1 cellular context compared by ENCODE assay signal in genomic region chr21:35984654-35985366, GRCh38.
A peak's percentile ranks its signal among the peaks of the same experiment; 100 is the strongest.
TF ChIP-seq lines count a peak whose summit lies in the region.

No MANE protein-coding gene starts in this region.

TF ChIP-seq in HepG2, 621 proteins besides CTCF, POLR2A, EP300 and RAD21 (continued from another document and continues in another):
- TF ChIP-seq ZBTB4 (CRISPR knock-in tag; IDR thresholded peaks at IDR 0.05; ENCODE audit: borderline replicate concordance) (no peak), MLLT10 (CRISPR knock-in tag; IDR thresholded peaks at IDR 0.05) (no peak), IRF9 (CRISPR knock-in tag; IDR thresholded peaks at IDR 0.05; ENCODE audit: borderline replicate concordance) (no peak), ZNF362 (CRISPR knock-in tag; IDR thresholded peaks at IDR 0.05; ENCODE audit: borderline replicate concordance) (peak; percentile 92), BRF2 (CRISPR knock-in tag; IDR thresholded peaks at IDR 0.05) (no peak), ZNF577 (CRISPR knock-in tag; IDR thresholded peaks at IDR 0.05; ENCODE audit: borderline replicate concordance, low read depth) (no peak), BRD4 (CRISPR knock-in tag; IDR thresholded peaks at IDR 0.05) (no peak), ZNF280B (CRISPR knock-in tag; IDR thresholded peaks at IDR 0.05; ENCODE audit: borderline replicate concordance) (no peak), ZNF337 (CRISPR knock-in tag; IDR thresholded peaks at IDR 0.05; ENCODE audit: borderline replicate concordance, low read depth) (no peak), ZEB1 (IDR thresholded peaks at IDR 0.05; ENCODE audit: insufficient replicate concordance, low read depth) (no peak), NKX3-1 (CRISPR knock-in tag; IDR thresholded peaks at IDR 0.05) (no peak), NFIB (CRISPR knock-in tag; IDR thresholded peaks at IDR 0.05; ENCODE audit: borderline replicate concordance) (no peak), ZNF75D (CRISPR knock-in tag; IDR thresholded peaks at IDR 0.05; ENCODE audit: borderline replicate concordance) (no peak), SMARCE1 (IDR thresholded peaks at IDR 0.05; ENCODE audit: borderline replicate concordance) (no peak), ARNTL (CRISPR knock-in tag; IDR thresholded peaks at IDR 0.05) (peak; percentile 85), ATF7 (IDR thresholded peaks at IDR 0.05) (no peak), ATF7 (CRISPR knock-in tag; IDR thresholded peaks at IDR 0.05) (no peak), ZFP37 (CRISPR knock-in tag; IDR thresholded peaks at IDR 0.05; ENCODE audit: borderline replicate concordance) (no peak), SNAPC4 (CRISPR knock-in tag; IDR thresholded peaks at IDR 0.05) (no peak), ZNF460 (CRISPR knock-in tag; IDR thresholded peaks at IDR 0.05; ENCODE audit: borderline replicate concordance) (no peak), ZNF256 (CRISPR knock-in tag; conservative IDR thresholded peaks at IDR 0.05) (no peak), CSRNP1 (CRISPR knock-in tag; IDR thresholded peaks at IDR 0.05) (no peak), NR2F2 (IDR thresholded peaks at IDR 0.05; ENCODE audit: borderline replicate concordance, low read depth) (no peak), SKIL (CRISPR knock-in tag; IDR thresholded peaks at IDR 0.05; ENCODE audit: borderline replicate concordance) (peak; percentile 16; the same call in 1 of the 2 replicates), ZNF572 (CRISPR knock-in tag; IDR thresholded peaks at IDR 0.05) (no peak), ERF (CRISPR knock-in tag; IDR thresholded peaks at IDR 0.05) (no peak), ZBTB3 (CRISPR knock-in tag; IDR thresholded peaks at IDR 0.05; ENCODE audit: borderline replicate concordance, low read depth) (no peak), ZNF431 (CRISPR knock-in tag; IDR thresholded peaks at IDR 0.05; ENCODE audit: borderline replicate concordance, low read depth) (no peak), RFX5 (IDR thresholded peaks at IDR 0.05; ENCODE audit: low read depth, low read length) (no peak)
